Comparison of ENCODE assay signal across 9 cellular contexts in the genomic region with DNA sequence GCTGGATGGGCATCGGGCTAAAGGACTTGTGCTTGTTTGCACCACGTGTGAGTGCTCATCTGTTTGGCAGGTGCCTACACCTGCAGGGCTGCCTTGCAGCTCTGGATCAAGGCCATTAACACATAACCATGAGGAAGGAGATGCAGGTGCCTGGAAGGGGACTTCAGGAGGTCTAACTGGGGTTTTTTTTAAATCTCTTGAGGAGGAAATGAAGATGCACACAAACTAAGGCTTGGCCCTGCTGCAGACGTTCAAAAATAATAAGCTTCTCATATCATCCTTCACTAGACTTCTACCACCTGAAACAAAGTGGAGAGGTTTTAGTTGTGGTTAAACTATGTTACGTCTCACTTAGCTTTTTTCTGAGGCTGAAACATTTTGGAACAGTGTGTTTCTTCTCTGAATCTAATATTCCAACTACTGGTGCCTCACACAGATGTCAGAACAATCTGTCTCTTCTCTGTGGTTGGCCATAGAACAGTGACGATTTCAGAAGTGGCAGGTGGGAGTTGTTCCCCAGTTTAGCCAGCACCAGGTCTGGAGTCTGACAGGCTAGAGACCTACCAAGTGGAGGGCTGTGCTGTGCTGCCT. TPM values are rescaled to one million over a fixed set of nuclear protein-coding genes. Genes with fewer than 3 reads are reported as not detected.
A peak's percentile ranks its signal among the peaks of the same experiment; 100 is the strongest.
DNase-seq lines count a peak whose midpoint lies in the region; ATAC-seq and TF ChIP-seq lines count a peak whose summit lies in the region.
"Had no signal": no experiment of that assay in that cellular context is flagged by ENCODE, and none has a peak within 500 bp of the region (broad histone marks: within the 10 kb centered on the region; RNA-seq: fewer than 3 reads in every experiment).

No MANE protein-coding gene starts in this region.

- H3K4me3 ChIP-seq in esophagus muscularis mucosa, result no peak overlapping the region

- TF ChIP-seq EP300 in esophagus muscularis mucosa (IDR thresholded peaks at IDR 0.05), result no peak

- no peaks in the 10 kb centered on the region for H3K27me3 Mint-ChIP-seq in activated naive CD8-positive, alpha-beta T cell

- TF ChIP-seq CTCF in esophagus muscularis mucosa (IDR thresholded peaks at IDR 0.05), result no peak

- H3K36me3 Mint-ChIP-seq in activated naive CD8-positive, alpha-beta T cell, result peaks cover 20% of the 10 kb centered on the region

- peaks cover 0 to 17% (median 4%) of the 10 kb centered on the region in 4 donors for H3K36me3 ChIP-seq in esophagus muscularis mucosa

- DNase-seq in pons (ENCODE audit: low spot score) (no peak), NCI-H446 (lab: John Stamatoyannopoulos, UW) (no peak), esophagus muscularis mucosa (ENCODE audit: extremely low spot score) (no peak)
- DNase-seq in stimulated activated CD4-positive, alpha-beta T cell treated with anti-CD3 and anti-CD28 coated beads, Interleukin-4, amount 100 ng/mL, for 1 hour, result no peak
- DNase-seq: foreskin fibroblast had no signal

- peaks cover 56% of the 10 kb centered on the region for H3K4me1 Mint-ChIP-seq in activated naive CD8-positive, alpha-beta T cell (ENCODE audit: low read depth)

- peak overlapping the region; percentile 75 for H3K27ac Mint-ChIP-seq in activated naive CD8-positive, alpha-beta T cell

- no peaks in the 10 kb centered on the region for H3K9me3 Mint-ChIP-seq in activated naive CD8-positive, alpha-beta T cell (ENCODE audit: low read depth)

- H3K4me1 ChIP-seq in esophagus muscularis mucosa, result peaks cover 16 to 32% (median 22%) of the 10 kb centered on the region in 4 donors

- H3K4me3 Mint-ChIP-seq in activated naive CD8-positive, alpha-beta T cell, result peak overlapping the region; percentile 54

- no peak overlapping the region for H3K27ac ChIP-seq in esophagus muscularis mucosa (replicated peaks in 1 of 4)

- ATAC-seq in GM18867 (IDR thresholded peaks at IDR 0.05; ENCODE audit: unreplicated experiment) (peak; percentile 59), GM21447 (IDR thresholded peaks at IDR 0.05; ENCODE audit: unreplicated experiment) (peak; percentile 51), HG03439 (IDR thresholded peaks at IDR 0.05; ENCODE audit: unreplicated experiment) (peak; percentile 40)

- intact Hi-C loops in esophagus muscularis mucosa (cut with DNase I), result no loop called here

- TF ChIP-seq POLR2A in esophagus muscularis mucosa (IDR thresholded peaks at IDR 0.05; ENCODE audit: low read depth), result no peak

- H3K27me3 ChIP-seq in esophagus muscularis mucosa, result no peaks in the 10 kb centered on the region

- 84% methylated on average over 5 of the region's 5 CpGs for WGBS in esophagus muscularis mucosa

- H3K9me3 ChIP-seq in esophagus muscularis mucosa, result no peaks in the 10 kb centered on the region

RNA-seq across cellular contexts. Expression of gene BCL2L11, which starts 36.5 kb away (rescaled TPM):
- total RNA-seq in esophagus muscularis mucosa, result 10 to 100 TPM in 3 of 4 donors, 1 to 10 TPM in 1; 8.9 to 16.6 (median 13.0) TPM
